Comparison of ENCODE assay signal across 11 cellular contexts in the genomic region with DNA sequence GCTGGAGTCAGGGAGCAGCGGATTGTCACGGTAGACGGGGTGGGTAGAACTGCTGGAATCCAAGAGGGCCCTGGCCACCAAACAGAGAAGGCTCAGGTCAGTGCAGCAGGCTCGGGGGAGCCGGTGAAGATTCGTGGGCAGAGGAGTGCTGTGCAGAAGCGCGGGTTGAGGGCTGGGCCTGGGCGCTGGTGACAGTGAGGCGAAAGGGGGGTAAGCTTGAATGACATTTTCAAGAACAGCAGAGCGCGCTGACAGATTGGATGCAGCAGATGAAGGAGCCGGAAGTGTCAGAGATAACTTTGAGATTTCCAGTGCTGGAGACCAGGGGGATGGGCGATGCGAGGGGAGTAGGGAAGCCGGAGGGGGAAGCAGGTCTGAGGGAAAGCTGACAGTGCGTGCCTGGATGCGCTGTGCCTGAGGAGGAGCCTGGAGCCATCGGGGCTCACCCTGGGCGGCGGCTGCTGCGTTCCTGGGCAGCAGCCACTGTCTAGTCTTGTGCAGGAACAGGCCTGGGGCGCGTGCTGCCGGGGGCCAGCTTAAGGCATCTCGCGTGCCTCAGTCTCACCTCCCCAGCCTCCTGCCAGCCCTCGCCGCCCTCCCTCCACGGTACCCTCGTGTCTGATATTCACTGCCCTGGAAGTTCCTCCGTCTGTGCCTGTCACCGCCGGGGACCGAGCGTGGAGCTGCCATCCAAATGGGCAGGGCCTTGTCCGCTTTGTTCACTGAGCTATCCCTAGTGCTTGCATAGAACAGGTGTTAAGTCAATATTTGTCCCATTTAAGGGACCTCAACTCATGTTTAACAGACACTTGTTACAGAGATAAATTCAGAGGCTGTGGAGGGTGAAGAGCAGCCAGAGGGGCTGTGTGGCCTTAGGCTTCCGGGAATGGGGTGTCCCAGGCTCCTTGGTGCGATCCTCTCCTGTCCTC. TPM values are rescaled to one million over a fixed set of nuclear protein-coding genes. Genes with fewer than 3 reads are reported as not detected.
A peak's percentile ranks its signal among the peaks of the same experiment; 100 is the strongest.
DNase-seq lines count a peak whose midpoint lies in the region; TF ChIP-seq lines count a peak whose summit lies in the region.
"Had no signal": no experiment of that assay in that cellular context is flagged by ENCODE, and none has a peak within 500 bp of the region (broad histone marks: within the 10 kb centered on the region; RNA-seq: fewer than 3 reads in every experiment).

No MANE protein-coding gene starts in this region.

- peak; percentile 56 for DNase-seq in NCI-H146 (lab: John Stamatoyannopoulos, UW)
- DNase-seq in WERI-Rb-1 = peak; percentile 91
- DNase-seq in left kidney (ENCODE audit: low read depth, low spot score) = peak; percentile 76
- no peak for DNase-seq in smooth muscle cell (lab: John Stamatoyannopoulos, UW; ENCODE audit: unreplicated experiment)
- no peak for DNase-seq in NCI-H2196 (lab: John Stamatoyannopoulos, UW; ENCODE audit: unreplicated experiment)
- no peak for DNase-seq in ACHN
- DNase-seq in NOMO-1 treated with DMSO at 0.1 percent for 48 hours (lab: John Stamatoyannopoulos, UW; ENCODE audit: unreplicated experiment) = no peak
- DNase-seq: activated CD8-positive, alpha-beta memory T cell treated with anti-CD3 and anti-CD28 coated beads for 24 hours; activated naive CD4-positive, alpha-beta T cell treated with Interleukin-2 at 50 U/mL for 16 hours; SIG-M5 had no signal

- no peaks in the 10 kb centered on the region for H4K20me1 ChIP-seq in smooth muscle cell (ENCODE audit: low read depth)

- no peak overlapping the region for H2AFZ ChIP-seq in smooth muscle cell (ENCODE audit: low read depth)

- H3K9me3 ChIP-seq in WERI-Rb-1 (ENCODE audit: severe bottlenecking) = no peaks in the 10 kb centered on the region
- no peaks in the 10 kb centered on the region for H3K9me3 ChIP-seq in smooth muscle cell (replicated peaks; ENCODE audit: low read depth)

- peak overlapping the region; percentile 58 for H3K4me2 ChIP-seq in smooth muscle cell

- no peak overlapping the region for H3K9ac ChIP-seq in smooth muscle cell (ENCODE audit: low read depth)

- no peaks in the 10 kb centered on the region for H3K79me2 ChIP-seq in smooth muscle cell (ENCODE audit: low read depth)

- H3K36me3 ChIP-seq in WERI-Rb-1 (no peaks in the 10 kb centered on the region), smooth muscle cell (ENCODE audit: low read depth) (no peaks in the 10 kb centered on the region)

- TF ChIP-seq CTCF in WERI-Rb-1 (IDR thresholded peaks at IDR 0.05; ENCODE audit: low read depth, low read length) = no peak
- no peak for TF ChIP-seq CTCF in smooth muscle cell (IDR thresholded peaks at IDR 0.05; ENCODE audit: borderline replicate concordance, insufficient read depth, poor library complexity, severe bottlenecking)

- 46% methylated on average over 33 of the region's 39 CpGs for WGBS in smooth muscle cell (ENCODE audit: low lambda C conversion rate)

- peaks cover 6% of the 10 kb centered on the region for H3K4me1 ChIP-seq in smooth muscle cell (ENCODE audit: low read depth)

- in situ Hi-C loops in ACHN (cut with HindIII; ENCODE audit: low pct_ligation_motif_present, low pct_unique_long_range_greater_than_20kb, low sequenced_read_pairs) = no loop called here

- no peaks in the 10 kb centered on the region for H3F3A ChIP-seq in smooth muscle cell (ENCODE audit: low read depth)

- H3K27me3 ChIP-seq in WERI-Rb-1 (ENCODE audit: insufficient read depth, low read depth, severe bottlenecking) (no peaks in the 10 kb centered on the region), smooth muscle cell (ENCODE audit: low read depth) (peaks cover 43% of the 10 kb centered on the region)

- H3K27ac ChIP-seq in WERI-Rb-1 (no peak overlapping the region), smooth muscle cell (ENCODE audit: low read depth) (no peak overlapping the region)

- H3K4me3 ChIP-seq in WERI-Rb-1 (ENCODE audit: low read depth, low read length) = peak overlapping the region; percentile 17
- H3K4me3 ChIP-seq in smooth muscle cell = no peak overlapping the region

RNA-seq across cellular contexts. Expression of gene GRIK4, which starts 5.2 kb away (rescaled TPM):
- not detected in 2 replicates for total RNA-seq in smooth muscle cell
- not detected in 2 replicates for polyA plus RNA-seq in smooth muscle cell
- total RNA-seq: bronchial epithelial cell had no signal

Comparison
In these comparisons a context has a peak if more than half of its experiments do, and no peak if none do; other contexts are left out.
1. DNase-seq: peak in NCI-H146 (single experiment), WERI-Rb-1 (single experiment) and left kidney (single experiment); none in smooth muscle cell (single experiment), NCI-H2196 (single experiment), ACHN (single experiment) and NOMO-1 treated with DMSO at 0.1 percent for 48 hours (single experiment).